In genomic region chr11:66418168-66418985, GRCh38 we compare ENCODE assay signal across 8 cellular contexts. TPM values are rescaled to one million over a fixed set of nuclear protein-coding genes. Genes with fewer than 3 reads are reported as not detected.
DNase-seq lines count a peak whose midpoint lies in the region; ATAC-seq and TF ChIP-seq lines count a peak whose summit lies in the region.

No MANE protein-coding gene starts in this region.

- H3K27ac ChIP-seq in coronary artery (peak overlapping the region; percentile 73 to 82), liver (ENCODE audit: low read depth in 1 of 2, low read length in 2 of 2) (no peak overlapping the region)

- peaks cover 0 to 6% (median 0%) of the 10 kb centered on the region in 4 donors for H3K27me3 ChIP-seq in liver (ENCODE audit: control insufficient read depth in 4 of 4, insufficient read depth in 4 of 4, low read length in 3 of 4)

- peaks cover 45% of the 10 kb centered on the region for H3K27me3 Mint-ChIP-seq in activated CD4-positive, alpha-beta T cell treated with anti-CD3 and anti-CD28 coated beads, Interleukin-2, amount 10 ng/mL, durations not matched to agents 7 days and 5 days

- no peak overlapping the region for H3K4me3 Mint-ChIP-seq in activated CD4-positive, alpha-beta T cell treated with anti-CD3 and anti-CD28 coated beads, Interleukin-2, amount 10 ng/mL, durations not matched to agents 7 days and 5 days

- H3K4me3 ChIP-seq in coronary artery, result no peak overlapping the region
- H3K4me3 ChIP-seq in liver (ENCODE audit: low read depth in 1 of 3, low read length in 3 of 3), result no peak overlapping the region

- no peak for TF ChIP-seq RAD21 in liver (IDR thresholded peaks at IDR 0.05)

- POLR2A ChIA-PET in activated CD4-positive, alpha-beta T cell treated with anti-CD3 and anti-CD28 coated beads, Interleukin-2, amount 10 ng/mL, durations not matched to agents 7 days and 5 days (lab: Charles Lee), result no interaction called here

- peaks cover 0 to 6% (median 0%) of the 10 kb centered on the region in 4 donors for H3K4me1 ChIP-seq in liver (ENCODE audit: control insufficient read depth in 4 of 4, insufficient read depth in 4 of 4, low read length in 3 of 4)

- no peaks in the 10 kb centered on the region for H3K36me3 ChIP-seq in liver (ENCODE audit: control insufficient read depth in 4 of 4, insufficient read depth in 3 of 4, low read depth in 1 of 4, low read length in 3 of 4)

- H3K9me3 ChIP-seq in liver (ENCODE audit: control insufficient read depth in 4 of 4, low read length in 3 of 4), result no peaks in the 10 kb centered on the region

- no peak overlapping the region for H3K9ac ChIP-seq in liver (ENCODE audit: low read depth in 1 of 2, low read length in 2 of 2)

- WGBS in liver, result 13% methylated on average over 16 of the region's 16 CpGs

- peaks cover 4% of the 10 kb centered on the region for H3K9me3 Mint-ChIP-seq in activated CD4-positive, alpha-beta T cell treated with anti-CD3 and anti-CD28 coated beads, Interleukin-2, amount 10 ng/mL, durations not matched to agents 7 days and 5 days

- CTCF ChIA-PET in activated CD4-positive, alpha-beta T cell treated with anti-CD3 and anti-CD28 coated beads, Interleukin-2, amount 10 ng/mL, durations not matched to agents 7 days and 5 days (lab: Charles Lee), result interaction anchor here (0.6 to 2.5 kb wide), 8 partner anchors 9 to 260 kb away, joined by 3 to 23 read pairs (median 5); partner anchors contain the start of genes MRPL11 and RBM4B

- no peaks in the 10 kb centered on the region for H3K36me3 Mint-ChIP-seq in activated CD4-positive, alpha-beta T cell treated with anti-CD3 and anti-CD28 coated beads, Interleukin-2, amount 10 ng/mL, durations not matched to agents 7 days and 5 days (ENCODE audit: low read depth)

- H3K27ac Mint-ChIP-seq in activated CD4-positive, alpha-beta T cell treated with anti-CD3 and anti-CD28 coated beads, Interleukin-2, amount 10 ng/mL, durations not matched to agents 7 days and 5 days, result no peak overlapping the region

- ATAC-seq in GM21381 (IDR thresholded peaks at IDR 0.05; ENCODE audit: unreplicated experiment), result no peak

- no peak for TF ChIP-seq CTCF in coronary artery (IDR thresholded peaks at IDR 0.05)
- TF ChIP-seq CTCF in liver (IDR thresholded peaks at IDR 0.05; ENCODE audit: low read depth, low read length, missing input control), result no peak

- DNase-seq in AG08396 (ENCODE audit: low spot score), result peak; percentile 96
- peak; percentile 72 for DNase-seq in GOT3 (lab: John Stamatoyannopoulos, UW)
- peak; percentile 17 for DNase-seq in NCI-H526 treated with DMSO at 0.1 percent for 48 hours (lab: John Stamatoyannopoulos, UW)
- peak; percentile 74 for DNase-seq in activated CD4-positive, alpha-beta T cell treated with anti-CD3 and anti-CD28 coated beads, Interleukin-2, amount 10 ng/mL, durations not matched to agents 7 days and 5 days
- DNase-seq in coronary artery (ENCODE audit: low spot score), result peak; percentile 94
- DNase-seq in stimulated activated CD8-positive, alpha-beta memory T cell treated with anti-CD3 and anti-CD28 coated beads, Interleukin-12 subunit alpha, Interleukin-12 subunit beta, amount 100 ng/mL, for 1 hour (ENCODE audit: low read depth), result peak; percentile 15

- H3K4me1 Mint-ChIP-seq in activated CD4-positive, alpha-beta T cell treated with anti-CD3 and anti-CD28 coated beads, Interleukin-2, amount 10 ng/mL, durations not matched to agents 7 days and 5 days, result peaks cover 21% of the 10 kb centered on the region

TF ChIP-seq in liver, 16 proteins besides CTCF, POLR2A, EP300 and RAD21:
- peak; percentile 99 for TF ChIP-seq REST (IDR thresholded peaks at IDR 0.05)
- TF ChIP-seq MAX (IDR thresholded peaks at IDR 0.05), result no peak
- no peak for TF ChIP-seq NR2F2 (IDR thresholded peaks at IDR 0.05)
- peak; percentile 60 to 77 for TF ChIP-seq JUND (IDR thresholded peaks at IDR 0.05)

RNA-seq across cellular contexts. Expression of gene NPAS4, which starts 2.5 kb away (rescaled TPM):
- under 1 TPM; 0.27 to 0.52 TPM for total RNA-seq in activated CD4-positive, alpha-beta T cell treated with anti-CD3 and anti-CD28 coated beads, Interleukin-2, amount 10 ng/mL, durations not matched to agents 7 days and 5 days
- not detected for total RNA-seq in liver
- polyA plus RNA-seq in liver, result under 1 TPM in 1 of 2 donors, not detected in 1; 0.01 TPM

RNA-seq across cellular contexts. Expression of gene MRPL11, which starts 20.3 kb away (rescaled TPM):
- total RNA-seq in activated CD4-positive, alpha-beta T cell treated with anti-CD3 and anti-CD28 coated beads, Interleukin-2, amount 10 ng/mL, durations not matched to agents 7 days and 5 days, result 10 to 100 TPM; 72.4 to 76.4 TPM
- 10 to 100 TPM; 18.0 to 24.7 TPM for total RNA-seq in liver
- 10 to 100 TPM; 39.9 to 45.6 TPM for polyA plus RNA-seq in liver

RNA-seq across cellular contexts. Expression of gene SLC29A2, which starts 46.8 kb away (rescaled TPM):
- total RNA-seq in activated CD4-positive, alpha-beta T cell treated with anti-CD3 and anti-CD28 coated beads, Interleukin-2, amount 10 ng/mL, durations not matched to agents 7 days and 5 days, result 1 to 10 TPM; 8.3 to 8.9 TPM
- total RNA-seq in liver, result 1 to 10 TPM; 1.5 to 3.3 TPM
- polyA plus RNA-seq in liver, result 1 to 10 TPM; 1.2 to 1.6 TPM

RNA-seq across cellular contexts. Expression of gene PELI3, which starts 48.3 kb away (rescaled TPM):
- 1 to 10 TPM; 6.7 to 7.2 TPM for total RNA-seq in activated CD4-positive, alpha-beta T cell treated with anti-CD3 and anti-CD28 coated beads, Interleukin-2, amount 10 ng/mL, durations not matched to agents 7 days and 5 days
- 1 to 10 TPM; 1.9 to 5.4 TPM for total RNA-seq in liver
- 1 to 10 TPM; 1.7 to 2.4 TPM for polyA plus RNA-seq in liver

Comparison
In these comparisons a context has a peak if more than half of its experiments do, and no peak if none do; other contexts are left out.
1. DNase-seq: peak in every context shown above with its lines; median percentile 96 in AG08396; 94 in coronary artery; 74 in activated CD4-positive, alpha-beta T cell treated with anti-CD3 and anti-CD28 coated beads, Interleukin-2, amount 10 ng/mL, durations not matched to agents 7 days and 5 days; 72 in GOT3; 17 in NCI-H526 treated with DMSO at 0.1 percent for 48 hours; 15 in stimulated activated CD8-positive, alpha-beta memory T cell treated with anti-CD3 and anti-CD28 coated beads, Interleukin-12 subunit alpha, Interleukin-12 subunit beta, amount 100 ng/mL, for 1 hour.
2. H3K27ac ChIP-seq: peak in coronary artery (2 of 2); none in liver (0 of 2).